18 cellular contexts compared by ENCODE assay signal in genomic region chr18:23693849-23694248, GRCh38. TPM values are rescaled to one million over a fixed set of nuclear protein-coding genes. Genes with fewer than 3 reads are reported as not detected.
"Had no signal": no experiment of that assay in that cellular context is flagged by ENCODE, and none has a peak within 500 bp of the region (broad histone marks: within the 10 kb centered on the region; RNA-seq: fewer than 3 reads in every experiment).

No MANE protein-coding gene starts in this region.

- DNase-seq: activated CD4-positive, alpha-beta memory T cell treated with anti-CD3 and anti-CD28 coated beads for 36 hours; activated CD4-positive, alpha-beta T cell treated with anti-CD3 and anti-CD28 coated beads for 36 hours; activated CD8-positive, alpha-beta memory T cell treated with anti-CD3 and anti-CD28 coated beads, Interleukin-2, amount 10 ng/mL, durations not matched to agents 7 days and 5 days; activated naive CD4-positive, alpha-beta T cell treated with anti-CD3 and anti-CD28 coated beads, Interleukin-2, amount 50 U/mL, for 16 hours; activated T-cell treated with anti-CD3 and anti-CD28 coated beads, Interleukin-2, amount 50 U/mL, for 24 hours; dermis blood vessel endothelial cell; effector memory CD8-positive, alpha-beta T cell; head of caudate nucleus; islet precursor cell; mesendoderm; nucleus accumbens; posterior cingulate gyrus; retina; stimulated activated CD4-positive, alpha-beta T cell treated with anti-CD3 and anti-CD28 coated beads, Interleukin-15, amount 100 ng/mL, for 24 hours; stimulated activated CD4-positive, alpha-beta T cell treated with anti-CD3 and anti-CD28 coated beads, Interleukin-4, amount 100 ng/mL, for 1 hour; stimulated activated naive CD4-positive, alpha-beta T cell; substantia nigra; T-helper 17 cell had no signal

- ATAC-seq: activated CD4-positive, alpha-beta T cell treated with anti-CD3 and anti-CD28 coated beads for 36 hours; activated CD8-positive, alpha-beta memory T cell treated with anti-CD3 and anti-CD28 coated beads, Interleukin-2, amount 10 ng/mL, durations not matched to agents 7 days and 5 days; effector memory CD8-positive, alpha-beta T cell; T-helper 17 cell had no signal

RNA-seq across cellular contexts. Expression of gene ANKRD29, which starts 31.1 kb away (rescaled TPM):
- total RNA-seq: activated CD4-positive, alpha-beta memory T cell treated with anti-CD3 and anti-CD28 coated beads for 36 hours; activated CD8-positive, alpha-beta memory T cell treated with anti-CD3 and anti-CD28 coated beads, Interleukin-2, amount 10 ng/mL, durations not matched to agents 7 days and 5 days had no signal
